ENCODE assay signal across 1 cellular context in the genomic region with DNA sequence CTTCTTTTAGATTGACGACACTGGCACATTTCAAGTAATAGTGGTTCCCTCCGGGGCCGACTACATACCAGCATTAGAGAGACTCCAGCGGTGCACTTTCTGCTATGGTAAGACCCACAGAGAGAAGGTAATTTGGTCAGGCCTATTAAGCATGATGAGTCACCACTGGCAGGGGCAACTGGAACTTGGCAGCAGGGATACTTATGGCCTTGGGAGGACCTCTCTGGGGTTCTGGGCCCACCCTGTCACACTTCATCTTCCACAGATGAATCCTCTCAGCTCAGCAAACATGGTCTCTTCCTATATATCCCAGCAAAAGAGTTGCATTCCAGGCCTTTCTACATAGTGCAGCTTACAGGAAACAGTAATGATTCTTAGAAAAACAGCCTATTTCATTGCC.
A peak's percentile ranks its signal among the peaks of the same experiment; 100 is the strongest.
TF ChIP-seq lines count a peak whose summit lies in the region.

No MANE protein-coding gene starts in this region.

TF ChIP-seq in HEK293, 187 proteins besides CTCF, POLR2A, EP300 and RAD21 (continued from another document and continues in another):
- TF ChIP-seq ZNF433 (tag by site-specific recombination; IDR thresholded peaks at IDR 0.05; ENCODE audit: low read depth) (no peak), ZNF473 (tag by site-specific recombination; IDR thresholded peaks at IDR 0.05) (no peak), ZNF248 (tag by site-specific recombination; IDR thresholded peaks at IDR 0.05) (no peak), ZNF596 (tag by site-specific recombination; IDR thresholded peaks at IDR 0.05) (peak; percentile 81), EGR2 (tag by site-specific recombination; IDR thresholded peaks at IDR 0.05; ENCODE audit: low read depth) (no peak), KLF10 (tag by site-specific recombination; IDR thresholded peaks at IDR 0.05) (no peak), ZBTB10 (tag by site-specific recombination; IDR thresholded peaks at IDR 0.05) (no peak), ZNF561 (tag by site-specific recombination; IDR thresholded peaks at IDR 0.05; ENCODE audit: borderline replicate concordance) (peak; percentile 86; the same call in 1 of the 2 replicates), ZNF133 (tag by site-specific recombination; IDR thresholded peaks at IDR 0.05) (no peak), ZNF311 (tag by site-specific recombination; IDR thresholded peaks at IDR 0.05; ENCODE audit: borderline replicate concordance) (no peak), ZNF837 (tag by site-specific recombination; IDR thresholded peaks at IDR 0.05) (no peak), ZNF112 (tag by site-specific recombination; IDR thresholded peaks at IDR 0.05) (no peak), ZNF211 (tag by site-specific recombination; IDR thresholded peaks at IDR 0.05; ENCODE audit: low read depth) (no peak), GLI4 (tag by site-specific recombination; IDR thresholded peaks at IDR 0.05) (no peak), ATF2 (tag by site-specific recombination; IDR thresholded peaks at IDR 0.05; ENCODE audit: low read depth) (no peak), ZNF843 (tag by site-specific recombination; IDR thresholded peaks at IDR 0.05) (no peak), ZNF600 (tag by site-specific recombination; IDR thresholded peaks at IDR 0.05) (peak; percentile 61; the same call in 1 of the 2 replicates), ZNF266 (tag by site-specific recombination; IDR thresholded peaks at IDR 0.05; ENCODE audit: low read depth) (no peak), PRDM1 (tag by site-specific recombination; IDR thresholded peaks at IDR 0.05) (peak; percentile 54; the same call in 1 of the 2 replicates), ZNF777 (tag by site-specific recombination; IDR thresholded peaks at IDR 0.05; ENCODE audit: borderline replicate concordance) (no peak), ZNF514 (tag by site-specific recombination; IDR thresholded peaks at IDR 0.05) (no peak), ZNF214 (tag by site-specific recombination; IDR thresholded peaks at IDR 0.05; ENCODE audit: borderline replicate concordance) (no peak), ZNF23 (tag by site-specific recombination; IDR thresholded peaks at IDR 0.05; ENCODE audit: borderline replicate concordance) (no peak), HOXD13 (CRISPR knock-in tag; IDR thresholded peaks at IDR 0.05; ENCODE audit: borderline replicate concordance) (no peak), ZNF202 (tag by site-specific recombination; IDR thresholded peaks at IDR 0.05; ENCODE audit: borderline replicate concordance) (no peak), ZNF175 (tag by site-specific recombination; IDR thresholded peaks at IDR 0.05) (no peak), ZFP69B (tag by site-specific recombination; IDR thresholded peaks at IDR 0.05) (peak; percentile 93), BCL6B (tag by site-specific recombination; IDR thresholded peaks at IDR 0.05) (no peak), ZNF394 (tag by site-specific recombination; IDR thresholded peaks at IDR 0.05; ENCODE audit: borderline replicate concordance) (no peak), ZNF223 (tag by site-specific recombination; IDR thresholded peaks at IDR 0.05) (no peak), ZNF398 (tag by site-specific recombination; IDR thresholded peaks at IDR 0.05) (no peak), ZNF664 (tag by site-specific recombination; IDR thresholded peaks at IDR 0.05) (no peak), ZNF140 (tag by site-specific recombination; IDR thresholded peaks at IDR 0.05) (no peak), YY2 (tag by site-specific recombination; IDR thresholded peaks at IDR 0.05) (no peak), KLF8 (tag by site-specific recombination; IDR thresholded peaks at IDR 0.05) (no peak)
- TF ChIP-seq, protein P1, sequence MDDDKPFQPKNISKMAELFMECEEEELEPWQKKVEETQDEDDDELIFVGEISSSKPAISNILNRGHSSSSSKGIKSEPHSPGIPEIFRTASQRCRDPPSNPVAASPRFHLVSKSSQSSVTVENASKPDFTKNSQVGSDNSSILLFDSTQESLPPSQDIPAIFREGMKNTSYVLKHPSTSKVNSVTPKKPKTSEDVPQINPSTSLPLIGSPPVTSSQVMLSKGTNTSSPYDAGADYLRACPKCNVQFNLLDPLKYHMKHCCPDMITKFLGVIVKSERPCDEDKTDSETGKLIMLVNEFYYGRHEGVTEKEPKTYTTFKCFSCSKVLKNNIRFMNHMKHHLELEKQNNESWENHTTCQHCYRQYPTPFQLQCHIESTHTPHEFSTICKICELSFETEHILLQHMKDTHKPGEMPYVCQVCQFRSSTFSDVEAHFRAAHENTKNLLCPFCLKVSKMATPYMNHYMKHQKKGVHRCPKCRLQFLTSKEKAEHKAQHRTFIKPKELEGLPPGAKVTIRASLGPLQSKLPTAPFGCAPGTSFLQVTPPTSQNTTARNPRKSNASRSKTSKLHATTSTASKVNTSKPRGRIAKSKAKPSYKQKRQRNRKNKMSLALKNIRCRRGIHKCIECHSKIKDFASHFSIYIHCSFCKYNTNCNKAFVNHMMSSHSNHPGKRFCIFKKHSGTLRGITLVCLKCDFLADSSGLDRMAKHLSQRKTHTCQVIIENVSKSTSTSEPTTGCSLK (tag by site-specific recombination; IDR thresholded peaks at IDR 0.05): no peak
- TF ChIP-seq, protein P2, sequence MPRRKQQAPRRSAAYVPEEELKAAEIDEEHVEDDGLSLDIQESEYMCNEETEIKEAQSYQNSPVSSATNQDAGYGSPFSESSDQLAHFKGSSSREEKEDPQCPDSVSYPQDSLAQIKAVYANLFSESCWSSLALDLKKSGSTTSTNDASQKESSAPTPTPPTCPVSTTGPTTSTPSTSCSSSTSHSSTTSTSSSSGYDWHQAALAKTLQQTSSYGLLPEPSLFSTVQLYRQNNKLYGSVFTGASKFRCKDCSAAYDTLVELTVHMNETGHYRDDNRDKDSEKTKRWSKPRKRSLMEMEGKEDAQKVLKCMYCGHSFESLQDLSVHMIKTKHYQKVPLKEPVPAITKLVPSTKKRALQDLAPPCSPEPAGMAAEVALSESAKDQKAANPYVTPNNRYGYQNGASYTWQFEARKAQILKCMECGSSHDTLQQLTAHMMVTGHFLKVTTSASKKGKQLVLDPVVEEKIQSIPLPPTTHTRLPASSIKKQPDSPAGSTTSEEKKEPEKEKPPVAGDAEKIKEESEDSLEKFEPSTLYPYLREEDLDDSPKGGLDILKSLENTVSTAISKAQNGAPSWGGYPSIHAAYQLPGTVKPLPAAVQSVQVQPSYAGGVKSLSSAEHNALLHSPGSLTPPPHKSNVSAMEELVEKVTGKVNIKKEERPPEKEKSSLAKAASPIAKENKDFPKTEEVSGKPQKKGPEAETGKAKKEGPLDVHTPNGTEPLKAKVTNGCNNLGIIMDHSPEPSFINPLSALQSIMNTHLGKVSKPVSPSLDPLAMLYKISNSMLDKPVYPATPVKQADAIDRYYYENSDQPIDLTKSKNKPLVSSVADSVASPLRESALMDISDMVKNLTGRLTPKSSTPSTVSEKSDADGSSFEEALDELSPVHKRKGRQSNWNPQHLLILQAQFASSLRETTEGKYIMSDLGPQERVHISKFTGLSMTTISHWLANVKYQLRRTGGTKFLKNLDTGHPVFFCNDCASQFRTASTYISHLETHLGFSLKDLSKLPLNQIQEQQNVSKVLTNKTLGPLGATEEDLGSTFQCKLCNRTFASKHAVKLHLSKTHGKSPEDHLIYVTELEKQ (tag by site-specific recombination; IDR thresholded peaks at IDR 0.05; ENCODE audit: borderline replicate concordance): no peak
- TF ChIP-seq, protein P3, sequence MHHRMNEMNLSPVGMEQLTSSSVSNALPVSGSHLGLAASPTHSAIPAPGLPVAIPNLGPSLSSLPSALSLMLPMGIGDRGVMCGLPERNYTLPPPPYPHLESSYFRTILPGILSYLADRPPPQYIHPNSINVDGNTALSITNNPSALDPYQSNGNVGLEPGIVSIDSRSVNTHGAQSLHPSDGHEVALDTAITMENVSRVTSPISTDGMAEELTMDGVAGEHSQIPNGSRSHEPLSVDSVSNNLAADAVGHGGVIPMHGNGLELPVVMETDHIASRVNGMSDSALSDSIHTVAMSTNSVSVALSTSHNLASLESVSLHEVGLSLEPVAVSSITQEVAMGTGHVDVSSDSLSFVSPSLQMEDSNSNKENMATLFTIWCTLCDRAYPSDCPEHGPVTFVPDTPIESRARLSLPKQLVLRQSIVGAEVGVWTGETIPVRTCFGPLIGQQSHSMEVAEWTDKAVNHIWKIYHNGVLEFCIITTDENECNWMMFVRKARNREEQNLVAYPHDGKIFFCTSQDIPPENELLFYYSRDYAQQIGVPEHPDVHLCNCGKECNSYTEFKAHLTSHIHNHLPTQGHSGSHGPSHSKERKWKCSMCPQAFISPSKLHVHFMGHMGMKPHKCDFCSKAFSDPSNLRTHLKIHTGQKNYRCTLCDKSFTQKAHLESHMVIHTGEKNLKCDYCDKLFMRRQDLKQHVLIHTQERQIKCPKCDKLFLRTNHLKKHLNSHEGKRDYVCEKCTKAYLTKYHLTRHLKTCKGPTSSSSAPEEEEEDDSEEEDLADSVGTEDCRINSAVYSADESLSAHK (tag by site-specific recombination; IDR thresholded peaks at IDR 0.05): no peak; the same call in 1 of the 2 replicates
- TF ChIP-seq, protein P4, sequence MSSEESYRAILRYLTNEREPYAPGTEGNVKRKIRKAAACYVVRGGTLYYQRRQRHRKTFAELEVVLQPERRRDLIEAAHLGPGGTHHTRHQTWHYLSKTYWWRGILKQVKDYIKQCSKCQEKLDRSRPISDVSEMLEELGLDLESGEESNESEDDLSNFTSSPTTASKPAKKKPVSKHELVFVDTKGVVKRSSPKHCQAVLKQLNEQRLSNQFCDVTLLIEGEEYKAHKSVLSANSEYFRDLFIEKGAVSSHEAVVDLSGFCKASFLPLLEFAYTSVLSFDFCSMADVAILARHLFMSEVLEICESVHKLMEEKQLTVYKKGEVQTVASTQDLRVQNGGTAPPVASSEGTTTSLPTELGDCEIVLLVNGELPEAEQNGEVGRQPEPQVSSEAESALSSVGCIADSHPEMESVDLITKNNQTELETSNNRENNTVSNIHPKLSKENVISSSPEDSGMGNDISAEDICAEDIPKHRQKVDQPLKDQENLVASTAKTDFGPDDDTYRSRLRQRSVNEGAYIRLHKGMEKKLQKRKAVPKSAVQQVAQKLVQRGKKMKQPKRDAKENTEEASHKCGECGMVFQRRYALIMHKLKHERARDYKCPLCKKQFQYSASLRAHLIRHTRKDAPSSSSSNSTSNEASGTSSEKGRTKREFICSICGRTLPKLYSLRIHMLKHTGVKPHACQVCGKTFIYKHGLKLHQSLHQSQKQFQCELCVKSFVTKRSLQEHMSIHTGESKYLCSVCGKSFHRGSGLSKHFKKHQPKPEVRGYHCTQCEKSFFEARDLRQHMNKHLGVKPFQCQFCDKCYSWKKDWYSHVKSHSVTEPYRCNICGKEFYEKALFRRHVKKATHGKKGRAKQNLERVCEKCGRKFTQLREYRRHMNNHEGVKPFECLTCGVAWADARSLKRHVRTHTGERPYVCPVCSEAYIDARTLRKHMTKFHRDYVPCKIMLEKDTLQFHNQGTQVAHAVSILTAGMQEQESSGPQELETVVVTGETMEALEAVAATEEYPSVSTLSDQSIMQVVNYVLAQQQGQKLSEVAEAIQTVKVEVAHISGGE (tag by site-specific recombination; conservative IDR thresholded peaks at IDR 0.05; ENCODE audit: low read depth): no peak
